In the genomic region with DNA sequence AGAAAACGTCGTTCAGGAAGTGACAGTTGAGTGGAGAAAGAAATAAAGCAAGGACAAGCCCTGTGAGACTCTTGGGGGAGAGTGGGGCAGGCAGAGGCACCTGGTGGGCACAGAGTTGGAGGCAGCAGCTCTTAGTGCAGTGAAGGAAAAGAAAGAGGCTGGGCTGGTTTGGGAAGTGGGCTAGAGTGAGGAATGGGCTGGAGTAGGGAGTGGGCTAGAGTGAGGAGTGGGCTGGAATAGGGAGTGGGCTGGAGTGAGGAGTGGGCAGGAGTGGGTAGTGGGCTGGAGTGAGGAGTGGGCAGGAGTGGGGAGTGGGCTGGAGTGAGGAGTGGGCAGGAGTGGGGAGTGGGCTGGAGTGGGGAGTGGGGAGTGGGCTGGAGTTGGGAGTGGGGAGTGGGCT, we compare ENCODE assay signal across 26 cellular contexts. TPM values are rescaled to one million over a fixed set of nuclear protein-coding genes. Genes with fewer than 3 reads are reported as not detected.
DNase-seq lines count a peak whose midpoint lies in the region; ATAC-seq, FAIRE-seq and TF ChIP-seq lines count a peak whose summit lies in the region.
"Had no signal": no experiment of that assay in that cellular context is flagged by ENCODE, and none has a peak within 500 bp of the region (broad histone marks: within the 10 kb centered on the region; RNA-seq: fewer than 3 reads in every experiment).

No MANE protein-coding gene starts in this region.

- in situ Hi-C loops in transverse colon (cut with MboI; ENCODE audit: low pct_ligation_motif_present in 1 of 4, low pct_unique_long_range_greater_than_20kb in 1 of 4, low sequenced_read_pairs in 3 of 4): loop anchor here in 2 of 4 donors (25.0 kb wide), 1 partner anchor 523 kb away; no protein-coding TSS in a partner anchor

- no peak for ATAC-seq in GM21367 (IDR thresholded peaks at IDR 0.05; ENCODE audit: unreplicated experiment)

- no peak overlapping the region for H3K4me2 ChIP-seq in keratinocyte (ENCODE audit: control insufficient read depth, extremely low read depth, insufficient read depth, low read depth, low read length)
- H3K4me2 ChIP-seq: BLaER1 had no signal

- peaks cover 86% of the 10 kb centered on the region for H3K4me1 Mint-ChIP-seq in Calu3 (ENCODE audit: low read depth, unreplicated experiment)
- H3K4me1 Mint-ChIP-seq in T-helper 2 cell treated with Interferon-gamma antibody and Interleukin-4, amounts not matched to agents 5 μg/mL and 100 μg/mL, for 36 hours (ENCODE audit: low read depth): peaks cover 8% of the 10 kb centered on the region
- H3K4me1 Mint-ChIP-seq: CD4-positive, CD25-positive, alpha-beta regulatory T cell had no signal

- POLR2A ChIA-PET in RWPE1 (lab: Yijun Ruan, JAX; ENCODE audit: low non-redundant PET): no interaction called here

- H3K9me3 ChIP-seq in keratinocyte (ENCODE audit: control insufficient read depth, low read depth, low read length): peaks cover 2% of the 10 kb centered on the region
- H3K9me3 ChIP-seq in transverse colon: no peaks in the 10 kb centered on the region
- no peaks in the 10 kb centered on the region for H3K9me3 ChIP-seq in kidney (ENCODE audit: control insufficient read depth in 1 of 2, low read length in 2 of 2)

- DNase-seq in Calu3 (no peak), RWPE1 (ENCODE audit: low spot score) (no peak), keratinocyte (ENCODE audit: low read depth, low spot score) (no peak), transverse colon (no peak), kidney (no peak)
- DNase-seq in T-helper 2 cell treated with Interferon-gamma antibody and Interleukin-4, amounts not matched to agents 5 μg/mL and 100 μg/mL, for 36 hours (ENCODE audit: low spot score): no peak
- DNase-seq: CD4-positive, CD25-positive, alpha-beta regulatory T cell; GM23248; H9; Karpas-422; NCI-H1092; NCI-H1417 treated with DMSO at 0.1 percent for 48 hours; NCI-H187; NCI-H446; NCI-H526; NCI-H82; RPMI8226; SHP77 treated with DMSO at 0.1 percent for 48 hours had no signal

- no peaks in the 10 kb centered on the region for H3K27me3 Mint-ChIP-seq in Calu3 (ENCODE audit: unreplicated experiment)
- H3K27me3 Mint-ChIP-seq in T-helper 2 cell treated with Interferon-gamma antibody and Interleukin-4, amounts not matched to agents 5 μg/mL and 100 μg/mL, for 36 hours (ENCODE audit: low read depth): peaks cover 8% of the 10 kb centered on the region

- H3K36me3 Mint-ChIP-seq in Calu3 (ENCODE audit: insufficient read depth, unreplicated experiment): peaks cover 50% of the 10 kb centered on the region
- no peaks in the 10 kb centered on the region for H3K36me3 Mint-ChIP-seq in T-helper 2 cell treated with Interferon-gamma antibody and Interleukin-4, amounts not matched to agents 5 μg/mL and 100 μg/mL, for 36 hours (ENCODE audit: low read depth)
- H3K36me3 Mint-ChIP-seq: CD4-positive, CD25-positive, alpha-beta regulatory T cell had no signal

- peaks cover 7% of the 10 kb centered on the region for H3K9me3 Mint-ChIP-seq in Calu3 (ENCODE audit: low read depth, unreplicated experiment)
- no peaks in the 10 kb centered on the region for H3K9me3 Mint-ChIP-seq in T-helper 2 cell treated with Interferon-gamma antibody and Interleukin-4, amounts not matched to agents 5 μg/mL and 100 μg/mL, for 36 hours
- H3K9me3 Mint-ChIP-seq: H9 had no signal

- H3K4me3 Mint-ChIP-seq in Calu3 (ENCODE audit: low read depth, unreplicated experiment): peak overlapping the region; percentile 7
- no peak overlapping the region for H3K4me3 Mint-ChIP-seq in T-helper 2 cell treated with Interferon-gamma antibody and Interleukin-4, amounts not matched to agents 5 μg/mL and 100 μg/mL, for 36 hours
- H3K4me3 Mint-ChIP-seq: CD4-positive, CD25-positive, alpha-beta regulatory T cell; H9 had no signal

- H3K9ac ChIP-seq in keratinocyte (ENCODE audit: control insufficient read depth, extremely low read depth, insufficient read depth, low read length) (no peak overlapping the region), kidney (ENCODE audit: low read length in 2 of 2) (no peak overlapping the region)
- H3K9ac ChIP-seq: BLaER1, GM23248 had no signal

- BruUV-seq in Calu3 (replicated peaks; lab: Mats Ljungman, UMichigan): no TSS peak

- H3K4me3 ChIP-seq in keratinocyte (ENCODE audit: control insufficient read depth in 2 of 3, extremely low read depth in 1 of 3, insufficient read depth in 2 of 3, low read depth in 1 of 3, low read length in 3 of 3) (no peak overlapping the region), transverse colon (no peak overlapping the region), kidney (ENCODE audit: low read length in 2 of 2) (no peak overlapping the region)
- H3K4me3 ChIP-seq: BLaER1, GM23248 had no signal

- TF ChIP-seq POLR2A in transverse colon (IDR thresholded peaks at IDR 0.05): no peak

- H3K36me3 ChIP-seq in keratinocyte (ENCODE audit: control insufficient read depth in 2 of 2, extremely low read depth in 1 of 2, insufficient read depth in 2 of 2, low read length in 2 of 2) (no peaks in the 10 kb centered on the region), transverse colon (no peaks in the 10 kb centered on the region), kidney (ENCODE audit: control insufficient read depth in 1 of 2, insufficient read depth in 2 of 2, low read length in 2 of 2) (no peaks in the 10 kb centered on the region)
- H3K36me3 ChIP-seq: BLaER1 had no signal

- H3K27ac Mint-ChIP-seq in Calu3 (ENCODE audit: unreplicated experiment): peak overlapping the region; percentile 96
- H3K27ac Mint-ChIP-seq in T-helper 2 cell treated with Interferon-gamma antibody and Interleukin-4, amounts not matched to agents 5 μg/mL and 100 μg/mL, for 36 hours: no peak overlapping the region
- H3K27ac Mint-ChIP-seq: CD4-positive, CD25-positive, alpha-beta regulatory T cell; H9 had no signal

- H3K27ac ChIP-seq in RWPE1 (peak overlapping the region; percentile 86), keratinocyte (ENCODE audit: control insufficient read depth, insufficient read depth, low read length) (no peak overlapping the region), transverse colon (peak overlapping the region; percentile 65 to 81 (median 79)), kidney (ENCODE audit: low read depth in 2 of 2, low read length in 2 of 2) (no peak overlapping the region)
- H3K27ac ChIP-seq: BLaER1, GM23248, HL-60 had no signal

- H3K27me3 ChIP-seq in keratinocyte (ENCODE audit: control insufficient read depth, extremely low read depth, insufficient read depth, low read length) (no peaks in the 10 kb centered on the region), transverse colon (no peaks in the 10 kb centered on the region)
- H3K27me3 ChIP-seq: BLaER1 had no signal

- H3K4me1 ChIP-seq in keratinocyte (ENCODE audit: control insufficient read depth, extremely low read depth, insufficient read depth, low read length): peaks cover 21% of the 10 kb centered on the region
- H3K4me1 ChIP-seq in transverse colon: peaks cover 3 to 51% (median 26%) of the 10 kb centered on the region in 4 donors
- H3K4me1 ChIP-seq in kidney (ENCODE audit: control insufficient read depth in 1 of 2, insufficient read depth in 1 of 2, low read depth in 1 of 2, low read length in 2 of 2): peaks cover 2 to 7% of the 10 kb centered on the region in 2 donors
- H3K4me1 ChIP-seq: BLaER1 had no signal

- peak overlapping the region; percentile 40 for H2AFZ ChIP-seq in keratinocyte (ENCODE audit: control insufficient read depth, low read length)
- H2AFZ ChIP-seq: GM23248 had no signal

- FAIRE-seq in keratinocyte (lab: Jason Lieb, UNC): no peak
- FAIRE-seq in kidney (lab: Jason Lieb, UNC): no peak
- FAIRE-seq: D721Med, GM18507 had no signal

- no peaks in the 10 kb centered on the region for H3K79me2 ChIP-seq in keratinocyte (ENCODE audit: control insufficient read depth, insufficient read depth, low read length)

- CTCF ChIA-PET in Calu3 (lab: Charles Lee) (no interaction called here), RWPE1 (lab: Yijun Ruan, JAX) (no interaction called here)

- WGBS in transverse colon (ENCODE audit: low coverage in 1 of 2), 2 donors: 45 to 54% methylated on average over 2 of the region's 2 CpGs

- no peak for TF ChIP-seq EP300 in transverse colon (IDR thresholded peaks at IDR 0.05; ENCODE audit: low read depth)

- no peaks in the 10 kb centered on the region for H4K20me1 ChIP-seq in keratinocyte (ENCODE audit: control insufficient read depth, extremely low read depth, insufficient read depth, low read length)
- H4K20me1 ChIP-seq: BLaER1 had no signal

- H3K9me1 ChIP-seq in keratinocyte (ENCODE audit: control insufficient read depth, extremely low read depth, insufficient read depth, low read length): no peaks in the 10 kb centered on the region

- intact Hi-C loops in Calu3 (cut with micrococcal nuclease; ENCODE audit: unreplicated experiment) (no loop called here), transverse colon (cut with DNase I; ENCODE audit: low total_unique reads) (no loop called here), kidney (cut with DNase I) (no loop called here)

- no peak for TF ChIP-seq CTCF in Calu3 (IDR thresholded peaks at IDR 0.05; ENCODE audit: unreplicated experiment)
- no peak for TF ChIP-seq CTCF in RWPE1 (conservative IDR thresholded peaks at IDR 0.05; ENCODE audit: low read depth)
- no peak for TF ChIP-seq CTCF in keratinocyte (optimal IDR thresholded peaks at IDR 0.05 in 1 of 3, IDR thresholded peaks at IDR 0.05 in 1 of 3, conservative IDR thresholded peaks at IDR 0.05 in 1 of 3; ENCODE audit: extremely low read depth in 1 of 3, insufficient read depth in 2 of 3, low read length in 3 of 3)
- TF ChIP-seq CTCF in transverse colon (IDR thresholded peaks at IDR 0.05): no peak
- no peak for TF ChIP-seq CTCF in kidney (IDR thresholded peaks at IDR 0.05; ENCODE audit: borderline replicate concordance, extremely low read depth, insufficient read depth)

- dilution Hi-C loops in keratinocyte (cut with MboI; ENCODE audit: extremely low pct_ligation_motif_present, low sequenced_read_pairs): no loop called here

RNA-seq across cellular contexts. Expression of gene BCAS1, which starts 43.7 kb away (rescaled TPM):
- total RNA-seq in Calu3 (2022) (11.1 and 16.9 TPM in 2 replicates), transverse colon (100 to 1,000 TPM in 2 of 4 donors, 10 to 100 TPM in 2; 68.9 to 127 (median 89.0) TPM), kidney (4.8 TPM)
- polyA plus RNA-seq in keratinocyte (0.01 TPM in 1 of 3 replicates, not detected in the others), kidney (ENCODE audit: insufficient read depth, low read depth, low replicate concordance) (1.1 TPM)
- 0.11 TPM for polyA plus RNA-seq in keratinocyte (2011; ENCODE audit: low read depth)
- not detected in 2 replicates for polyA plus RNA-seq in keratinocyte (2011; cell fraction: cytosol; rRNA removed)
- 0.04 TPM in 1 of 2 replicates, not detected in the other for polyA plus RNA-seq in keratinocyte (2011; cell fraction: nucleus; rRNA removed)
- polyA plus RNA-seq in keratinocyte (2012; ENCODE audit: low replicate concordance): 0.11 TPM in 1 of 2 replicates, not detected in the other
- polyA minus RNA-seq in keratinocyte: not detected in 3 replicates
- polyA minus RNA-seq in keratinocyte (2011; cell fraction: cytosol; rRNA and poly(A)+ RNA removed): not detected
- polyA minus RNA-seq in keratinocyte (2011; cell fraction: nucleus; rRNA and poly(A)+ RNA removed): not detected in 2 replicates
- total RNA-seq: Daoy, G401, GM23248 had no signal
- polyA plus RNA-seq: AG04450 had no signal

RNA-seq across cellular contexts. Expression of gene CYP24A1, which starts 59.7 kb away (rescaled TPM):
- total RNA-seq in Calu3 (2022): 393 and 665 TPM in 2 replicates
- 7.3 to 18.2 TPM (median 7.7 TPM) in 3 replicates for polyA plus RNA-seq in keratinocyte
- polyA plus RNA-seq in keratinocyte (2011; ENCODE audit: low read depth): not detected
- polyA plus RNA-seq in keratinocyte (2011; cell fraction: cytosol; rRNA removed): 4.8 and 7.8 TPM in 2 replicates
- 34.1 and 38.0 TPM in 2 replicates for polyA plus RNA-seq in keratinocyte (2011; cell fraction: nucleus; rRNA removed)
- 5.9 TPM in 1 of 2 replicates, not detected in the other for polyA plus RNA-seq in keratinocyte (2012; ENCODE audit: low replicate concordance)
- polyA minus RNA-seq in keratinocyte: 21.2 to 41.0 TPM (median 33.8 TPM) in 3 replicates
- 27.0 TPM for polyA minus RNA-seq in keratinocyte (2011; cell fraction: cytosol; rRNA and poly(A)+ RNA removed)
- 18.9 and 23.8 TPM in 2 replicates for polyA minus RNA-seq in keratinocyte (2011; cell fraction: nucleus; rRNA and poly(A)+ RNA removed)
- total RNA-seq in transverse colon: not detected
- 39.0 TPM for total RNA-seq in kidney
- polyA plus RNA-seq in kidney (ENCODE audit: insufficient read depth, low read depth, low replicate concordance): 15.4 TPM
- total RNA-seq: H9 had no signal

Comparison
In these comparisons a context has a peak if more than half of its experiments do, and no peak if none do; other contexts are left out.
1. H3K27ac ChIP-seq: peak in RWPE1 (single experiment) and transverse colon (4 of 4); none in keratinocyte (single experiment) and kidney (0 of 2).
2. RNA of gene CYP24A1, which starts 59.7 kb away (total RNA-seq): 393 to 665 TPM in Calu3 and 39.0 TPM in kidney (single experiment); not detected in transverse colon; every median in the first group is over 10 times any median in the second.